ENCODE assay signal across 24 cellular contexts in genomic region chr4:171948038-171948437, GRCh38.
"Had no signal": no experiment of that assay in that cellular context is flagged by ENCODE, and none has a peak within 500 bp of the region (broad histone marks: within the 10 kb centered on the region; RNA-seq: fewer than 3 reads in every experiment).

No MANE protein-coding gene starts in this region.

- DNase-seq: stimulated activated CD4-positive, alpha-beta T cell treated with anti-CD3 and anti-CD28 coated beads, Interleukin-2, amount 100 ng/mL, for 48 hours; stimulated activated CD4-positive, alpha-beta T cell treated with anti-CD3 and anti-CD28 coated beads, Interleukin-4, amount 100 ng/mL, for 1 hour; stimulated activated CD4-positive, alpha-beta T cell treated with anti-CD3 and anti-CD28 coated beads, Interleukin-4, amount 100 ng/mL, for 24 hours; stimulated activated CD4-positive, alpha-beta T cell treated with anti-CD3 and anti-CD28 coated beads, Interleukin-4, amount 100 ng/mL, for 4 hours; stimulated activated CD8-positive, alpha-beta memory T cell treated with anti-CD3 and anti-CD28 coated beads, Interleukin-4, amount 100 ng/mL, for 48 hours; stimulated activated naive B cell treated with anti-CD40 and anti-IgM and Interleukin-4, amounts not matched to agents 10 μg/mL and 1 μg/mL and 100 μg/mL, for 72 hours; stimulated activated naive CD4-positive, alpha-beta T cell; stimulated activated naive CD4-positive, alpha-beta T cell treated with Interleukin-2 at 50 U/mL for 16 hours; stimulated activated naive CD8-positive, alpha-beta T cell treated with anti-CD3 and anti-CD28 coated beads, Interleukin-15, amount 100 ng/mL, for 72 hours; stimulated activated naive CD8-positive, alpha-beta T cell treated with anti-CD3 and anti-CD28 coated beads, Interleukin-15, Interleukin-2, amounts not matched to agents 100 U/mL and 50 U/mL, for 24 hours; stomach; substantia nigra; testis; thyroid gland; tibial artery; transverse colon; trophoblast cell; upper lobe of left lung; upper lobe of right lung; uterus had no signal

- H3K9me3 ChIP-seq: stomach, suprapubic skin, testis, thoracic aorta, thyroid gland, tibial artery, tibial nerve, transverse colon, upper lobe of left lung, upper lobe of right lung, uterus, vagina had no signal

- H3K27me3 ChIP-seq: stomach, suprapubic skin, testis, thyroid gland, tibial artery, tibial nerve, transverse colon, upper lobe of left lung, upper lobe of right lung, uterus, vagina had no signal

- H3K27ac ChIP-seq: stomach, suprapubic skin, testis, thoracic aorta, thyroid gland, tibial artery, tibial nerve, transverse colon, upper lobe of left lung, upper lobe of right lung, uterus, vagina had no signal

- H3K4me3 ChIP-seq: stomach, suprapubic skin, testis, thoracic aorta, thyroid gland, tibial artery, tibial nerve, transverse colon, upper lobe of left lung, upper lobe of right lung, uterus, vagina had no signal

- H3K36me3 ChIP-seq: stomach, suprapubic skin, thoracic aorta, thyroid gland, tibial artery, tibial nerve, transverse colon, upper lobe of left lung, upper lobe of right lung, uterus, vagina had no signal
